20 cellular contexts compared by ENCODE assay signal in genomic region chr10:63665765-63666164, GRCh38.
DNase-seq lines count a peak whose midpoint lies in the region; ATAC-seq and TF ChIP-seq lines count a peak whose summit lies in the region.
"Had no signal": no experiment of that assay in that cellular context is flagged by ENCODE, and none has a peak within 500 bp of the region (broad histone marks: within the 10 kb centered on the region; RNA-seq: fewer than 3 reads in every experiment).

No MANE protein-coding gene starts in this region.

- H3K4me3 ChIP-seq in adipocyte (ENCODE audit: low read length): no peak overlapping the region
- H3K4me3 ChIP-seq in fibroblast of villous mesenchyme (ENCODE audit: low read depth, low read length): no peak overlapping the region
- H3K4me3 ChIP-seq: ascending aorta, stomach, transverse colon had no signal

- intact Hi-C loops in sciatic nerve (cut with DNase I): no loop called here

- H3K9ac ChIP-seq in adipocyte (ENCODE audit: low read length): peak overlapping the region; percentile 87

- peaks cover 39% of the 10 kb centered on the region for H3K4me1 ChIP-seq in adipocyte (ENCODE audit: control insufficient read depth, insufficient read depth, low read length)
- H3K4me1 ChIP-seq: ascending aorta, transverse colon had no signal

- H3K9me3 ChIP-seq in adipocyte (ENCODE audit: control insufficient read depth, low read length): no peaks in the 10 kb centered on the region
- H3K9me3 ChIP-seq: ascending aorta, stomach, transverse colon had no signal

- TF ChIP-seq CTCF in fibroblast of villous mesenchyme (IDR thresholded peaks at IDR 0.05; ENCODE audit: insufficient read depth, low read depth, low read length): no peak

- ATAC-seq in sciatic nerve (peak; percentile 31), GM19467 (IDR thresholded peaks at IDR 0.05; ENCODE audit: unreplicated experiment) (no peak), HG02938 (IDR thresholded peaks at IDR 0.05; ENCODE audit: unreplicated experiment) (no peak), HG03354 (IDR thresholded peaks at IDR 0.05; ENCODE audit: poor library complexity, severe bottlenecking, unreplicated experiment) (no peak)
- ATAC-seq: HCT116 had no signal

- no peaks in the 10 kb centered on the region for H3K36me3 ChIP-seq in adipocyte (ENCODE audit: control insufficient read depth, insufficient read depth, low read length, severe bottlenecking)
- H3K36me3 ChIP-seq: ascending aorta, stomach, transverse colon had no signal

- DNase-seq in EH (ENCODE audit: low read depth): peak; percentile 7
- DNase-seq in adipocyte (ENCODE audit: low read depth): no peak
- peak; percentile 76 for DNase-seq in fibroblast of villous mesenchyme (ENCODE audit: low read depth)
- no peak for DNase-seq in sciatic nerve (ENCODE audit: low spot score)
- no peak for DNase-seq in NCI-H1417 (lab: John Stamatoyannopoulos, UW)
- DNase-seq: activated CD4-positive, alpha-beta T cell treated with anti-CD3 and anti-CD28 coated beads for 48 hours; activated naive CD4-positive, alpha-beta T cell treated with anti-CD3 and anti-CD28 coated beads, Interleukin-2, amount 50 U/mL, for 16 hours; activated T-cell treated with anti-CD3 and anti-CD28 coated beads, Interleukin-2, amount 50 U/mL, for 48 hours; CD4-positive, CD25-positive, alpha-beta regulatory T cell; DMS 273 treated with DMSO at 0.1 percent for 48 hours; NCI-H187; SIG-M5; stimulated activated CD4-positive, alpha-beta T cell treated with anti-CD3 and anti-CD28 coated beads, Interleukin-12 subunit alpha, Interleukin-12 subunit beta, amount 100 ng/mL, for 4 hours; stomach; transverse colon had no signal

- H3K27me3 ChIP-seq in adipocyte (replicated peaks; ENCODE audit: control insufficient read depth, insufficient read depth, low read length): no peaks in the 10 kb centered on the region
- H3K27me3 ChIP-seq: ascending aorta, stomach, transverse colon had no signal

Comparison
In these comparisons a context has a peak if more than half of its experiments do, and no peak if none do; other contexts are left out.
1. DNase-seq: peak in EH (single experiment) and fibroblast of villous mesenchyme (single experiment); none in adipocyte (single experiment), sciatic nerve (single experiment) and NCI-H1417 (0 of 3).